25 cellular contexts compared by ENCODE assay signal in the genomic region with DNA sequence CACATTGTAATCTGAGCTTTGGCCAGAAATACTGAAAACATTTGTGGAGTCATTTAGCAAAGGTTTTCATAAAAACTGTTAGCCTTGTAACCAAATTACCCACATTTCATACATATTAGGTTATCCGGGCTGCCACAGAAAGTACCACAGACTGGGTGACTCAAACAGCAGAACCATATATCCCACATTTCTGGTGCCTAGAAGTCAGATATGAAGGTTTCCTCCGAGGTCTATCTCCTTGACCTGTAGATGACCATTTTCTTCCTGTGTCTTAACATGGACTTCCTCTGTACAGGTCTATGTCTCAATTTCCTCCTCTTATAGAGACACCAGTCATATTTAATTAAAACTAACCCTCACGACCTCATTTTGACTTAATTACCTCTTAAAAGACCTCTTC. TPM values are rescaled to one million over a fixed set of nuclear protein-coding genes. Genes with fewer than 3 reads are reported as not detected.
"Had no signal": no experiment of that assay in that cellular context is flagged by ENCODE, and none has a peak within 500 bp of the region (broad histone marks: within the 10 kb centered on the region; RNA-seq: fewer than 3 reads in every experiment).

No MANE protein-coding gene starts in this region.

- H3K4me1 Mint-ChIP-seq: activated CD4-positive, alpha-beta T cell treated with anti-CD3 and anti-CD28 coated beads, Interleukin-2, amount 10 ng/mL, durations not matched to agents 24 days and 14 days; T-cell had no signal

- H3K27ac Mint-ChIP-seq: activated CD4-positive, alpha-beta T cell treated with anti-CD3 and anti-CD28 coated beads, Interleukin-2, amount 10 ng/mL, durations not matched to agents 24 days and 14 days; activated naive CD4-positive, alpha-beta T cell treated with anti-CD3 and anti-CD28 coated beads for 36 hours; activated naive CD8-positive, alpha-beta T cell; T-cell; WTC11 had no signal

- H3K9me3 Mint-ChIP-seq: activated CD4-positive, alpha-beta T cell treated with anti-CD3 and anti-CD28 coated beads, Interleukin-2, amount 10 ng/mL, durations not matched to agents 24 days and 14 days; activated naive CD4-positive, alpha-beta T cell treated with anti-CD3 and anti-CD28 coated beads for 36 hours; activated T-cell treated with anti-CD3 and anti-CD28 coated beads, Interleukin-2, amount 50 U/mL, for 4 hours; T-cell had no signal

- H3K27me3 ChIP-seq: breast epithelium, MG63 had no signal

- H3K4me3 ChIP-seq: breast epithelium, MG63, PC-9 had no signal

- H2AFZ ChIP-seq: PC-9 had no signal

- H3K4me1 ChIP-seq: breast epithelium had no signal

- H3K4me2 ChIP-seq: PC-9 had no signal

- H3K9me3 ChIP-seq: breast epithelium, MG63 had no signal

- H3K4me3 Mint-ChIP-seq: activated CD4-positive, alpha-beta T cell treated with anti-CD3 and anti-CD28 coated beads, Interleukin-2, amount 10 ng/mL, durations not matched to agents 24 days and 14 days; activated naive CD4-positive, alpha-beta T cell treated with anti-CD3 and anti-CD28 coated beads for 36 hours; activated naive CD8-positive, alpha-beta T cell; activated T-cell treated with anti-CD3 and anti-CD28 coated beads, Interleukin-2, amount 50 U/mL, for 4 hours; T-cell; WTC11 had no signal

- H3K36me3 ChIP-seq: breast epithelium, MG63 had no signal

- H3K36me3 Mint-ChIP-seq: activated naive CD8-positive, alpha-beta T cell; T-cell had no signal

- ATAC-seq: activated T-cell treated with anti-CD3 and anti-CD28 coated beads, Interleukin-2, amount 50 U/mL, for 4 hours; T-cell; WTC11 had no signal

- DNase-seq: activated CD4-positive, alpha-beta T cell treated with anti-CD3 and anti-CD28 coated beads, Interleukin-2, amount 10 ng/mL, durations not matched to agents 24 days and 14 days; activated CD4-positive, alpha-beta T cell treated with anti-CD3 and anti-CD28 coated beads, Interleukin-2, amount 50 U/mL, for 48 hours; activated CD4-positive, CD25-positive, alpha-beta regulatory T cell treated with anti-CD3 and anti-CD28 coated beads, Interleukin-2, amount 50 U/mL, for 72 hours; activated CD8-positive, alpha-beta memory T cell treated with anti-CD3 and anti-CD28 coated beads for 24 hours; activated gamma-delta T cell; activated naive CD4-positive, alpha-beta T cell treated with anti-CD3 and anti-CD28 coated beads for 36 hours; activated T-cell treated with anti-CD3 and anti-CD28 coated beads, Interleukin-2, amount 50 U/mL, for 4 hours; amygdala; caudate nucleus; MG63; NCI-H1048; NCI-H146; NCI-H187 treated with DMSO at 0.1 percent for 48 hours; NCI-H2081 treated with DMSO at 0.1 percent for 48 hours; NCI-H446; NCI-H524; PC-9; SHP77 treated with DMSO at 0.1 percent for 48 hours; T-cell had no signal

- H3K27ac ChIP-seq: breast epithelium, PC-9 had no signal

RNA-seq across cellular contexts. Expression of gene SMIM28, which starts 49.5 kb away (rescaled TPM):
- total RNA-seq: activated CD4-positive, alpha-beta T cell treated with anti-CD3 and anti-CD28 coated beads, Interleukin-2, amount 10 ng/mL, durations not matched to agents 24 days and 14 days; activated naive CD4-positive, alpha-beta T cell treated with anti-CD3 and anti-CD28 coated beads for 36 hours; activated T-cell treated with anti-CD3 and anti-CD28 coated beads, Interleukin-2, amount 50 U/mL, for 4 hours; breast epithelium; cerebellum; PC-9; SK-MEL-5; T-cell; T-helper 2 cell treated with Interferon-gamma antibody and Interleukin-4, amounts not matched to agents 100 ng/mL and 5 ng/mL, for 36 hours; WTC11 had no signal
